25 cellular contexts compared by ENCODE assay signal in the genomic region with DNA sequence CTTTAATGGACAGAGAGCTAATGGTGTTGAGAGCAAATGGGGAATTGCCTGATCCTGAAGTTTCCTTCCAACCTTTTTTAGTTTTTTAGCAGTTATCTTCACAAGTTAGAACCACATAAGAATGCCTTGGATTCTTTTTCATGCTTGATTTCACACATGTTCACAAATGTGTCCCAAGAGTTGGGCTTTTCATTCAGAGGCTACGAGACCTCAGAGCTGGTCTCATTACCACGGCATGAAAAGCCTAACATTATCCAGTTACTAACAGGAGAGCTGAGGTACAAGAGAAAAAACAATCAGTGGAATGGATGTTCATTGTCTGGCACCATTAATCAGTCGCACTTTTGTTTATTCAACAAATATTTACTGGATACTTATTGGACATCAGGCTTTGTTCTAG.
"Had no signal": no experiment of that assay in that cellular context is flagged by ENCODE, and none has a peak within 500 bp of the region (broad histone marks: within the 10 kb centered on the region; RNA-seq: fewer than 3 reads in every experiment).

No MANE protein-coding gene starts in this region.

- ATAC-seq: activated CD8-positive, alpha-beta T cell treated with anti-CD3 and anti-CD28 coated beads, Interleukin-2, amount 10 ng/mL, durations not matched to agents 7 days and 5 days; activated T-helper 17 cell treated with anti-CD3 and anti-CD28 coated beads, Interleukin-2, amount 50 U/mL, for 72 hours; natural killer cell treated with Interleukin-12 subunit alpha and Interleukin-12 subunit beta and Interleukin-15 and Interleukin-18, amount 100 ng/mL, for 72 hours; sciatic nerve; stimulated activated effector memory CD8-positive, alpha-beta T cell treated with anti-CD3 and anti-CD28 coated beads, Interleukin-12 subunit alpha, Interleukin-12 subunit beta, amount 100 ng/mL, for 72 hours had no signal

- H3K27ac ChIP-seq: adrenal gland, ascending aorta, hepatocyte, left ventricle myocardium inferior, stomach, suprapubic skin, tibial nerve, VCaP had no signal

- H3K4me1 ChIP-seq: adrenal gland, ascending aorta, left ventricle myocardium inferior, stomach, suprapubic skin had no signal

- DNase-seq: activated CD4-positive, alpha-beta T cell treated with anti-CD3 and anti-CD28 coated beads for 1 hour; activated CD4-positive, alpha-beta T cell treated with anti-CD3 and anti-CD28 coated beads, Interleukin-2, amount 50 U/mL, for 1 hour; activated CD8-positive, alpha-beta T cell treated with anti-CD3 and anti-CD28 coated beads, Interleukin-2, amount 10 ng/mL, durations not matched to agents 7 days and 5 days; adrenal gland; cerebellar nuclear complex; cortex of kidney; erythroblast; foreskin fibroblast; glutamatergic neuron; immature natural killer cell; left ventricle myocardium inferior; mammary epithelial cell; occipital lobe; small intestine; stimulated activated CD4-positive, alpha-beta T cell treated with anti-CD3 and anti-CD28 coated beads, Interleukin-2, amount 100 ng/mL, for 24 hours; stomach had no signal

- H3K9me3 ChIP-seq: adrenal gland, ascending aorta, left ventricle myocardium inferior, stomach, suprapubic skin, tibial nerve had no signal

- H3K36me3 ChIP-seq: adrenal gland, ascending aorta, left ventricle myocardium inferior, stomach, suprapubic skin, tibial nerve had no signal

- H3K4me3 ChIP-seq: adrenal gland, ascending aorta, hepatocyte, left ventricle myocardium inferior, stomach, suprapubic skin, tibial nerve had no signal

- H3K27me3 ChIP-seq: adrenal gland, ascending aorta, hepatocyte, stomach, suprapubic skin, tibial nerve had no signal
